ENCODE assay signal across 18 cellular contexts in genomic region chr3:110106805-110107204, GRCh38.
DNase-seq lines count a peak whose midpoint lies in the region; ATAC-seq, FAIRE-seq and TF ChIP-seq lines count a peak whose summit lies in the region.
"Had no signal": no experiment of that assay in that cellular context is flagged by ENCODE, and none has a peak within 500 bp of the region (broad histone marks: within the 10 kb centered on the region; RNA-seq: fewer than 3 reads in every experiment).

No MANE protein-coding gene starts in this region.

- H3K36me3 Mint-ChIP-seq in HFFc6 (ENCODE audit: low read depth) (no peaks in the 10 kb centered on the region), T-helper 17 cell (ENCODE audit: low read depth) (no peaks in the 10 kb centered on the region)
- H3K36me3 Mint-ChIP-seq in activated CD4-positive, alpha-beta T cell treated with anti-CD3 and anti-CD28 coated beads for 36 hours (ENCODE audit: low read depth) = no peaks in the 10 kb centered on the region

- H3K4me3 ChIP-seq in cardiac fibroblast (replicated peaks in 1 of 2; ENCODE audit: low read depth in 2 of 2, low read length in 2 of 2) (no peak overlapping the region), fibroblast of the aortic adventitia (ENCODE audit: low read depth, low read length) (no peak overlapping the region)
- H3K4me3 ChIP-seq: HAP-1, SJCRH30 had no signal

- H3K9me3 Mint-ChIP-seq in HFFc6 = no peaks in the 10 kb centered on the region
- no peaks in the 10 kb centered on the region for H3K9me3 Mint-ChIP-seq in activated CD4-positive, alpha-beta T cell treated with anti-CD3 and anti-CD28 coated beads for 36 hours (ENCODE audit: low read depth)

- DNase-seq in EH (ENCODE audit: low read depth) (peak; percentile 36), HFFc6 (peak; percentile 13), cardiac fibroblast (ENCODE audit: low read depth in 2 of 2) (peak; percentile 4 to 67), fibroblast of the aortic adventitia (ENCODE audit: low read depth) (peak; percentile 11), GM19239 (ENCODE audit: insufficient read length, low spot score) (no peak), T-helper 17 cell (no peak)
- DNase-seq in activated CD4-positive, alpha-beta T cell treated with anti-CD3 and anti-CD28 coated beads for 36 hours = no peak
- DNase-seq: DMS79 treated with DMSO at 0.1 percent for 48 hours, GDM1, NCI-H1417 treated with DMSO at 0.1 percent for 48 hours, NCI-H187 treated with DMSO at 0.1 percent for 48 hours, NCI-H2171, NCI-H446 treated with DMSO at 0.1 percent for 48 hours, NCI-H69, SJCRH30 had no signal

- intact Hi-C loops in activated CD4-positive, alpha-beta T cell treated with anti-CD3 and anti-CD28 coated beads for 36 hours (cut with DNase I, micrococcal nuclease) = no loop called here

- H3K4me3 Mint-ChIP-seq in HFFc6 (no peak overlapping the region), T-helper 17 cell (no peak overlapping the region)
- H3K4me3 Mint-ChIP-seq in activated CD4-positive, alpha-beta T cell treated with anti-CD3 and anti-CD28 coated beads for 36 hours = no peak overlapping the region

- no peaks in the 10 kb centered on the region for H3K27me3 Mint-ChIP-seq in HFFc6 (ENCODE audit: insufficient read depth)
- peaks cover 2% of the 10 kb centered on the region for H3K27me3 Mint-ChIP-seq in activated CD4-positive, alpha-beta T cell treated with anti-CD3 and anti-CD28 coated beads for 36 hours
- no peaks in the 10 kb centered on the region for H3K27me3 Mint-ChIP-seq in T-helper 17 cell

- H3K4me1 Mint-ChIP-seq in HFFc6 (ENCODE audit: low read depth) (peaks cover 22% of the 10 kb centered on the region), T-helper 17 cell (peaks cover 3% of the 10 kb centered on the region)
- H3K4me1 Mint-ChIP-seq in activated CD4-positive, alpha-beta T cell treated with anti-CD3 and anti-CD28 coated beads for 36 hours = no peaks in the 10 kb centered on the region

- no peak for FAIRE-seq in GM19239 (lab: Jason Lieb, UNC)

- CTCF ChIA-PET in activated CD4-positive, alpha-beta T cell treated with anti-CD3 and anti-CD28 coated beads for 36 hours (lab: Charles Lee) = no interaction called here

- H3K9me3 ChIP-seq in T-helper 17 cell (ENCODE audit: control insufficient read depth, low read length, poor library complexity, severe bottlenecking) = no peaks in the 10 kb centered on the region
- H3K9me3 ChIP-seq: HAP-1, SJCRH30 had no signal

- H3K27ac Mint-ChIP-seq in HFFc6 (no peak overlapping the region), T-helper 17 cell (no peak overlapping the region)
- no peak overlapping the region for H3K27ac Mint-ChIP-seq in activated CD4-positive, alpha-beta T cell treated with anti-CD3 and anti-CD28 coated beads for 36 hours

- POLR2A ChIA-PET in activated CD4-positive, alpha-beta T cell treated with anti-CD3 and anti-CD28 coated beads for 36 hours (lab: Charles Lee) = interaction anchor here (0.6 kb wide), 1 partner anchor 335 kb away, joined by 4 read pairs; no protein-coding TSS in a partner anchor

- no peak for ATAC-seq in activated CD4-positive, alpha-beta T cell treated with anti-CD3 and anti-CD28 coated beads for 36 hours
- ATAC-seq in GM21576 (IDR thresholded peaks at IDR 0.05; ENCODE audit: unreplicated experiment) (no peak), T-helper 17 cell (no peak)
- ATAC-seq: Panc1 had no signal

- TF ChIP-seq CTCF in HFFc6 (IDR thresholded peaks at IDR 0.05) (no peak), cardiac fibroblast (IDR thresholded peaks at IDR 0.05; ENCODE audit: low read depth, low read length) (no peak), fibroblast of the aortic adventitia (IDR thresholded peaks at IDR 0.05; ENCODE audit: insufficient read depth, low read length) (no peak)

Comparison
In these comparisons a context has a peak if more than half of its experiments do, and no peak if none do; other contexts are left out.
1. DNase-seq: peak in EH (single experiment), HFFc6 (single experiment), cardiac fibroblast (2 of 2) and fibroblast of the aortic adventitia (single experiment); none in activated CD4-positive, alpha-beta T cell treated with anti-CD3 and anti-CD28 coated beads for 36 hours (single experiment), GM19239 (single experiment) and T-helper 17 cell (0 of 3).